23 cellular contexts compared by ENCODE assay signal in the genomic region with DNA sequence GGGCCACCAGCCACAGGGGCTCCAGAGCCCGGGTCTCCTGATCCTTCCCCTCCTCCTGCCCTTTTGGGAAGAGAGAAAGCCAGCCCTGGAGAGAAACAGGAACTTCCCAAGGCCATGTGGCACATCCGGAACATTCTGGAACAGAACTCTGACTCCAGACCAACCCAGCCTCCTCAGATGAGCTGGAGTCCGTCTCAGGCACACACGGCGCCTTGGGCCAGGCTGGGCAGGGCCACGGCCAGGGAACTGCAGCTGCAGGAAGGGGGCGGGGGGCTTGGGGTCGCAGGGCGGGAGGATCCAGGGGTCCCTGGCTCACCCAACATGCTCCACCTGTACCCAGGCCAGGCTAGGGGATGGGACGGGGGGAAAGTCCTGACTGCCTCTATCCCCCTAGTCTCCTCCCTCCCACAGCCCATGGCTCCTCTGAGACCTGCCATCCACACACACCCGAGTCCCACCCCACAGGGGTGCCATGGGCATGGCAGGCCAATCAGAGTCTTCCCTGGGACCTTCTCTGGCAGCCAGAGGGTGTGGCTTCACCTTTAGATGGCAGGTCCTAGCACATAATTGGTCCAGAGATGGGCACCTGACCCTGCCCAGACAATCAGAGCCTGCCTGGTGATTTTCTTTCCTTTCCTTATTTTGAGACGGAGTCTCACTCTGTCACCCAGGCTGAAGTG. TPM values are rescaled to one million over a fixed set of nuclear protein-coding genes. Genes with fewer than 3 reads are reported as not detected.
A peak's percentile ranks its signal among the peaks of the same experiment; 100 is the strongest.
DNase-seq lines count a peak whose midpoint lies in the region; ATAC-seq, FAIRE-seq and TF ChIP-seq lines count a peak whose summit lies in the region.
"Had no signal": no experiment of that assay in that cellular context is flagged by ENCODE, and none has a peak within 500 bp of the region (broad histone marks: within the 10 kb centered on the region; RNA-seq: fewer than 3 reads in every experiment).

No MANE protein-coding gene starts in this region.

- H3K36me3 Mint-ChIP-seq in activated CD8-positive, alpha-beta T cell treated with anti-CD3 and anti-CD28 coated beads for 36 hours (ENCODE audit: low read depth) = no peaks in the 10 kb centered on the region
- H3K36me3 Mint-ChIP-seq: IgD-negative memory B cell had no signal

- H3K4me3 Mint-ChIP-seq in activated CD8-positive, alpha-beta T cell treated with anti-CD3 and anti-CD28 coated beads for 36 hours = no peak overlapping the region
- H3K4me3 Mint-ChIP-seq: IgD-negative memory B cell, nephron progenitor cell had no signal

- H3K36me3 ChIP-seq in HEK293 (ENCODE audit: control insufficient read depth in 2 of 2, insufficient read depth in 1 of 2, low read length in 2 of 2) = peaks cover 0 to 19% of the 10 kb centered on the region in 2 experiments; a peak in 2 of 3 replicates
- peaks cover 0 to 3% of the 10 kb centered on the region in 2 donors for H3K36me3 ChIP-seq in kidney (ENCODE audit: control insufficient read depth in 1 of 2, insufficient read depth in 2 of 2, low read length in 2 of 2)
- peaks cover 23% of the 10 kb centered on the region for H3K36me3 ChIP-seq in thoracic aorta

- peak; percentile 49 for ATAC-seq in activated CD8-positive, alpha-beta T cell treated with anti-CD3 and anti-CD28 coated beads for 36 hours
- ATAC-seq in thoracic aorta (ENCODE audit: insufficient number of reproducible peaks, low FRiP score, low read depth) (no peak), GM21723 (IDR thresholded peaks at IDR 0.05; ENCODE audit: unreplicated experiment) (no peak), HG02763 (IDR thresholded peaks at IDR 0.05; ENCODE audit: unreplicated experiment) (no peak)

- FAIRE-seq in kidney (lab: Jason Lieb, UNC) = no peak
- FAIRE-seq: D721Med, GM12891 had no signal

- no peaks in the 10 kb centered on the region for H3K9me3 Mint-ChIP-seq in activated CD8-positive, alpha-beta T cell treated with anti-CD3 and anti-CD28 coated beads for 36 hours
- H3K9me3 Mint-ChIP-seq: IgD-negative memory B cell, nephron progenitor cell had no signal

- POLR2A ChIA-PET in HEK293 (lab: Yijun Ruan, JAX) = no interaction called here
- POLR2A ChIA-PET in activated CD8-positive, alpha-beta T cell treated with anti-CD3 and anti-CD28 coated beads for 36 hours (lab: Charles Lee) = no interaction called here

- H3K4me1 Mint-ChIP-seq in activated CD8-positive, alpha-beta T cell treated with anti-CD3 and anti-CD28 coated beads for 36 hours (ENCODE audit: low read depth) = no peaks in the 10 kb centered on the region
- H3K4me1 Mint-ChIP-seq: IgD-negative memory B cell had no signal

- no peak overlapping the region for H3K27ac Mint-ChIP-seq in activated CD8-positive, alpha-beta T cell treated with anti-CD3 and anti-CD28 coated beads for 36 hours
- H3K27ac Mint-ChIP-seq: nephron progenitor cell had no signal

- H3K9me3 ChIP-seq in HEK293 (ENCODE audit: control insufficient read depth, insufficient read depth, low read depth, low read length) (no peaks in the 10 kb centered on the region), kidney (ENCODE audit: control insufficient read depth in 1 of 2, low read length in 2 of 2) (no peaks in the 10 kb centered on the region), thoracic aorta (no peaks in the 10 kb centered on the region)
- H3K9me3 ChIP-seq: BE2C had no signal

- intact Hi-C loops in activated CD8-positive, alpha-beta T cell treated with anti-CD3 and anti-CD28 coated beads for 36 hours (cut with micrococcal nuclease) = no loop called here
- intact Hi-C loops in kidney (cut with DNase I) = no loop called here

- no peak for DNase-seq in activated CD8-positive, alpha-beta T cell treated with anti-CD3 and anti-CD28 coated beads for 36 hours
- DNase-seq in kidney = no peak
- DNase-seq in thoracic aorta (ENCODE audit: low spot score) = no peak
- DNase-seq in AG20443 (ENCODE audit: low spot score) = no peak
- DNase-seq: activated CD4-positive, CD25-positive, alpha-beta regulatory T cell treated with anti-CD3 and anti-CD28 coated beads, Interleukin-2, amount 50 U/mL, for 72 hours; activated CD8-positive, alpha-beta memory T cell treated with anti-CD3 and anti-CD28 coated beads, Interleukin-2, amount 50 U/mL, for 48 hours; activated gamma-delta T cell treated with Interleukin-2 at 50 U/mL for 16 hours; BE2C; GDM1; glutamatergic neuron; GOT3; NCI-H187 treated with DMSO at 0.1 percent for 48 hours; NCI-H510A; nephron progenitor cell; SHP77 treated with DMSO at 0.1 percent for 48 hours; stimulated activated CD4-positive, alpha-beta T cell treated with anti-CD3 and anti-CD28 coated beads, Interleukin-15, amount 100 ng/mL, for 24 hours; stimulated activated naive CD4-positive, alpha-beta T cell treated with Interleukin-2 at 50 U/mL for 16 hours had no signal

- CTCF ChIA-PET in HEK293 (lab: Yijun Ruan, JAX) = no interaction called here
- CTCF ChIA-PET in activated CD8-positive, alpha-beta T cell treated with anti-CD3 and anti-CD28 coated beads for 36 hours (lab: Charles Lee) = no interaction called here

- peak overlapping the region in 1 of 2 donors; percentile 10 for H3K9ac ChIP-seq in kidney (ENCODE audit: low read length in 2 of 2)

- no peak overlapping the region for H3K4me3 ChIP-seq in HEK293 (ENCODE audit: low read depth, low read length)
- no peak overlapping the region for H3K4me3 ChIP-seq in kidney (ENCODE audit: low read length in 2 of 2)
- no peak overlapping the region for H3K4me3 ChIP-seq in thoracic aorta

- H3K27me3 Mint-ChIP-seq in activated CD8-positive, alpha-beta T cell treated with anti-CD3 and anti-CD28 coated beads for 36 hours = no peaks in the 10 kb centered on the region
- H3K27me3 Mint-ChIP-seq: IgD-negative memory B cell had no signal

- H3K4me1 ChIP-seq in HEK293 (ENCODE audit: control insufficient read depth, insufficient read depth, low read length) (no peaks in the 10 kb centered on the region), kidney (ENCODE audit: control insufficient read depth in 1 of 2, insufficient read depth in 1 of 2, low read depth in 1 of 2, low read length in 2 of 2) (peaks cover 9 to 34% of the 10 kb centered on the region in 2 donors), thoracic aorta (ENCODE audit: control insufficient read depth in 1 of 2, low read depth in 2 of 2) (peaks cover 36 to 60% of the 10 kb centered on the region in 2 donors)

- H3K27ac ChIP-seq in HEK293 (ENCODE audit: extremely low read depth, low read depth, low read length) (no peak overlapping the region), kidney (ENCODE audit: low read depth in 2 of 2, low read length in 2 of 2) (peak overlapping the region; percentile 85 to 92), thoracic aorta (peak overlapping the region; percentile 58 to 76)

- TF ChIP-seq CTCF in HEK293 (tag by site-specific recombination; IDR thresholded peaks at IDR 0.05) (no peak), kidney (IDR thresholded peaks at IDR 0.05; ENCODE audit: borderline replicate concordance, extremely low read depth, insufficient read depth) (no peak), thoracic aorta (IDR thresholded peaks at IDR 0.05) (no peak)
- no peak for TF ChIP-seq CTCF in activated CD8-positive, alpha-beta T cell treated with anti-CD3 and anti-CD28 coated beads for 36 hours (IDR thresholded peaks at IDR 0.05)

- no peaks in the 10 kb centered on the region for H3K27me3 ChIP-seq in thoracic aorta (replicated peaks; ENCODE audit: insufficient read depth)
- H3K27me3 ChIP-seq: BE2C had no signal

TF ChIP-seq in HEK293, 187 proteins besides CTCF, POLR2A, EP300 and RAD21:
- TF ChIP-seq ZNF621 (tag by site-specific recombination; IDR thresholded peaks at IDR 0.05) (peak; percentile 91), OSR2 (tag by site-specific recombination; IDR thresholded peaks at IDR 0.05) (no peak), SP2 (tag by site-specific recombination; IDR thresholded peaks at IDR 0.05) (peak; percentile 32; the same call in 1 of the 2 replicates)

RNA-seq across cellular contexts. Expression of a gene that starts 22.9 kb away (rescaled TPM):
- 10 to 100 TPM; 41.7 to 42.0 TPM for total RNA-seq in activated CD8-positive, alpha-beta T cell treated with anti-CD3 and anti-CD28 coated beads for 36 hours
- total RNA-seq in kidney = 156 TPM
- 12.2 TPM for polyA plus RNA-seq in kidney (ENCODE audit: insufficient read depth, low read depth, low replicate concordance)
- 100 to 1,000 TPM in 1 of 2 donors, 10 to 100 TPM in 1; 55.4 to 182 TPM for total RNA-seq in thoracic aorta

RNA-seq across cellular contexts. Expression of a gene that starts 47.4 kb away (rescaled TPM):
- 100 to 1,000 TPM; 224 to 232 TPM for total RNA-seq in activated CD8-positive, alpha-beta T cell treated with anti-CD3 and anti-CD28 coated beads for 36 hours
- 268 TPM for total RNA-seq in kidney
- 966 TPM for polyA plus RNA-seq in kidney (ENCODE audit: insufficient read depth, low read depth, low replicate concordance)
- total RNA-seq in thoracic aorta = 100 to 1,000 TPM; 259 to 441 TPM

RNA-seq across cellular contexts. Expression of a gene that starts 54.4 kb away (rescaled TPM):
- 10 to 100 TPM; 55.1 to 58.0 TPM for total RNA-seq in activated CD8-positive, alpha-beta T cell treated with anti-CD3 and anti-CD28 coated beads for 36 hours
- 57.7 TPM for total RNA-seq in kidney
- 40.7 TPM for polyA plus RNA-seq in kidney (ENCODE audit: insufficient read depth, low read depth, low replicate concordance)
- total RNA-seq in thoracic aorta = 10 to 100 TPM; 60.2 to 70.0 TPM

RNA-seq across cellular contexts. Expression of a gene that starts 56.0 kb away (rescaled TPM):
- total RNA-seq in activated CD8-positive, alpha-beta T cell treated with anti-CD3 and anti-CD28 coated beads for 36 hours = 100 to 1,000 TPM; 271 to 282 TPM
- total RNA-seq in kidney (158 TPM), thoracic aorta (100 to 1,000 TPM; 129 to 149 TPM)
- polyA plus RNA-seq in kidney (ENCODE audit: insufficient read depth, low read depth, low replicate concordance) = 189 TPM
